In the genomic region with DNA sequence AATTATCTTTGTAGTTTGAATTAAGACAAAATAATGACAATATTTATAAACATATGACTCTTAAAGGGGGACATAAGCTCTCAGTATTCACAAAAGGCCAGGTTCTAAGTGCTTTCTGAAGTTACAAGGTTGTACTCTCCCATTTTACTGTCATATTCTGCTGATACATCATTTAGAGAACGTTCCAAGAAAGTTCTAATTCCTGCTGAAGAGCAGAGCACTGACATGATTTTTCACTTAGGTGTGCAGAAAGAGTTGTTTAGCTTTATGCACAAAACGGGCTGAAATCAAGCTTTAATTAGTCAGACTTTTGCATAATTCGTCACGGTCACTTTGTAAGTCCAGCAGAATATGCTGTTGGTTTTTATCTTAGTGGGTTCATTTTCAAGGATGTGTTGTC, we compare ENCODE assay signal across 24 cellular contexts. TPM values are rescaled to one million over a fixed set of nuclear protein-coding genes. Genes with fewer than 3 reads are reported as not detected.
A peak's percentile ranks its signal among the peaks of the same experiment; 100 is the strongest.
DNase-seq lines count a peak whose midpoint lies in the region; ATAC-seq, FAIRE-seq and TF ChIP-seq lines count a peak whose summit lies in the region.
"Had no signal": no experiment of that assay in that cellular context is flagged by ENCODE, and none has a peak within 500 bp of the region (broad histone marks: within the 10 kb centered on the region; RNA-seq: fewer than 3 reads in every experiment).

No MANE protein-coding gene starts in this region.

- DNase-seq in HepG2 (ENCODE audit: low spot score) (no peak), right lobe of liver (no peak), K562 (ENCODE audit: extremely low read depth in 1 of 4, low spot score in 3 of 4) (no peak), ureter (ENCODE audit: low spot score) (no peak), nucleus accumbens (lab: John Stamatoyannopoulos, UW) (no peak), NCI-H2029 (lab: John Stamatoyannopoulos, UW) (no peak)
- no peak for DNase-seq in activated CD4-positive, alpha-beta T cell treated with anti-CD3 and anti-CD28 coated beads, Interleukin-2, amount 50 U/mL, for 1 hour
- DNase-seq: ACHN; AML-193; BE2C; CD4-positive, alpha-beta T cell; CD8-positive, alpha-beta memory T cell; DMS53; DMS79 treated with DMSO at 0.1 percent for 48 hours; H7; HCEC 1CT had no signal

- FAIRE-seq in HepG2 (lab: Jason Lieb, UNC) = no peak
- no peak for FAIRE-seq in K562 (lab: Jason Lieb, UNC)
- FAIRE-seq: A204.1, GM12892, H1 had no signal

- H2AFZ ChIP-seq in HepG2 (ENCODE audit: low read length) (no peak overlapping the region), KMS-11 (ENCODE audit: low read depth) (no peak overlapping the region), K562 (ENCODE audit: low read depth, low read length) (no peak overlapping the region)
- H2AFZ ChIP-seq: GM23248 had no signal

- intact Hi-C loops in HepG2 (cut with micrococcal nuclease; ENCODE audit: unreplicated experiment) (loop anchor here (1.0 kb wide), 1 partner anchor 48 kb away; no protein-coding TSS in a partner anchor), right lobe of liver (cut with DNase I) (no loop called here), K562 (cut with micrococcal nuclease) (no loop called here)

- ATAC-seq in HepG2 (no peak), right lobe of liver (no peak), K562 (no peak)

- H3K9ac ChIP-seq in HepG2 (ENCODE audit: insufficient read depth, low read depth, low read length) (no peak overlapping the region), KMS-11 (no peak overlapping the region), K562 (ENCODE audit: insufficient read depth in 1 of 2, low read depth in 2 of 2, low read length in 2 of 2) (no peak overlapping the region)
- H3K9ac ChIP-seq: BLaER1 treated with 17β-estradiol and CSF1 and Interleukin-3, amounts not matched to agents 10 nM and 100 nM; GM23248 had no signal

- H3K4me1 ChIP-seq in HepG2 (ENCODE audit: insufficient read depth, low read length) (no peaks in the 10 kb centered on the region), right lobe of liver (no peaks in the 10 kb centered on the region), KMS-11 (ENCODE audit: low read depth, poor library complexity, severe bottlenecking) (peaks cover 37% of the 10 kb centered on the region), K562 (replicated peaks in 1 of 2; ENCODE audit: control insufficient read depth in 2 of 2, insufficient read depth in 2 of 2, low read length in 2 of 2) (no peaks in the 10 kb centered on the region; a peak in 1 of 5 replicates)
- H3K4me1 ChIP-seq: BE2C had no signal

- CTCF ChIA-PET in HepG2 (lab: Yijun Ruan, JAX; ENCODE audit: low intra/inter-chr PET ratio, low total read pairs) (no interaction called here), K562 (lab: Yijun Ruan, JAX; ENCODE audit: low intra/inter-chr PET ratio) (no interaction called here)

- in situ Hi-C loops in HepG2 (cut with HindIII; ENCODE audit: extremely low pct_ligation_motif_present, low pct_unique_long_range_greater_than_20kb) = no loop called here
- in situ Hi-C loops in K562 (cut with MboI) = no loop called here

- H3K36me3 ChIP-seq in HepG2 (replicated peaks in 1 of 2; ENCODE audit: control insufficient read depth in 1 of 2, insufficient read depth in 2 of 2, low read length in 2 of 2) = no peaks in the 10 kb centered on the region
- no peaks in the 10 kb centered on the region for H3K36me3 ChIP-seq in right lobe of liver
- no peaks in the 10 kb centered on the region for H3K36me3 ChIP-seq in KMS-11 (ENCODE audit: insufficient read depth)
- H3K36me3 ChIP-seq in K562 (ENCODE audit: control insufficient read depth, insufficient read depth, low read length) = no peaks in the 10 kb centered on the region
- H3K36me3 ChIP-seq: BE2C had no signal

- WGBS in HepG2 (ENCODE audit: low lambda C conversion rate) = 0% methylated on average over 4 of the region's 4 CpGs
- 31% methylated on average over 4 of the region's 4 CpGs for WGBS in right lobe of liver (ENCODE audit: insufficient coverage, low coverage, low lambda C conversion rate, missing lambda C conversion rate)
- WGBS in K562 (ENCODE audit: insufficient coverage, low coverage, missing lambda C conversion rate) = 0% methylated on average over 4 of the region's 4 CpGs

- POLR2A ChIA-PET in HepG2 (lab: Yijun Ruan, JAX) (no interaction called here), K562 (lab: Yijun Ruan, JAX) (no interaction called here)

- TF ChIP-seq CTCF in HepG2 (CRISPR knock-in tag; IDR thresholded peaks at IDR 0.05) (no peak), right lobe of liver (IDR thresholded peaks at IDR 0.05) (no peak), KMS-11 (conservative IDR thresholded peaks at IDR 0.05; ENCODE audit: low read depth, low read length) (no peak), K562 (IDR thresholded peaks at IDR 0.05 in 2 of 3, conservative IDR thresholded peaks at IDR 0.05 in 1 of 3; ENCODE audit: insufficient read depth in 2 of 3, low read depth in 1 of 3, low read length in 3 of 3) (no peak)

- H4K20me1 ChIP-seq in HepG2 (ENCODE audit: insufficient read depth, low read length) (no peaks in the 10 kb centered on the region), KMS-11 (ENCODE audit: insufficient read depth) (no peaks in the 10 kb centered on the region), K562 (replicated peaks; ENCODE audit: control insufficient read depth, insufficient read depth, low read length) (no peaks in the 10 kb centered on the region)
- H4K20me1 ChIP-seq: BLaER1 treated with 17β-estradiol and CSF1 and Interleukin-3, amounts not matched to agents 10 nM and 100 nM had no signal

- H3K79me2 ChIP-seq in HepG2 (ENCODE audit: insufficient read depth, low read length) = no peaks in the 10 kb centered on the region
- H3K79me2 ChIP-seq in KMS-11 (ENCODE audit: insufficient read depth, low read depth) = no peaks in the 10 kb centered on the region
- H3K79me2 ChIP-seq in K562 (ENCODE audit: control insufficient read depth, insufficient read depth, low read length) = no peaks in the 10 kb centered on the region

- H3K27ac ChIP-seq in HepG2 (ENCODE audit: extremely low read length, insufficient read depth, low read length) (no peak overlapping the region), right lobe of liver (no peak overlapping the region), KMS-11 (no peak overlapping the region), K562 (ENCODE audit: extremely low read depth, low read depth, low read length) (no peak overlapping the region)
- H3K27ac ChIP-seq: 22Rv1; BLaER1 treated with 17β-estradiol and CSF1 and Interleukin-3, amounts not matched to agents 10 nM and 100 nM; GM23248 had no signal

- no peak for TF ChIP-seq RAD21 in HepG2 (CRISPR knock-in tag; IDR thresholded peaks at IDR 0.05)
- TF ChIP-seq RAD21 in K562 (CRISPR knock-in tag; conservative IDR thresholded peaks at IDR 0.05 in 1 of 2, IDR thresholded peaks at IDR 0.05 in 1 of 2) = no peak

- BruUV-seq in HepG2 (replicated peaks; lab: Mats Ljungman, UMichigan) (no TSS peak), K562 (replicated peaks; lab: Mats Ljungman, UMichigan) (no TSS peak)

- H3K4me2 ChIP-seq in HepG2 (ENCODE audit: low read depth, low read length) (no peak overlapping the region), KMS-11 (peak overlapping the region; percentile 59; the same call in 1 of the 2 replicates), K562 (ENCODE audit: insufficient read depth, low read length) (no peak overlapping the region)
- H3K4me2 ChIP-seq: BLaER1 treated with 17β-estradiol and CSF1 and Interleukin-3, amounts not matched to agents 10 nM and 100 nM had no signal

- no peaks in the 10 kb centered on the region for H3K27me3 ChIP-seq in HepG2 (ENCODE audit: control insufficient read depth in 1 of 2, insufficient read depth in 2 of 2, low read length in 2 of 2)
- no peaks in the 10 kb centered on the region for H3K27me3 ChIP-seq in right lobe of liver
- no peaks in the 10 kb centered on the region for H3K27me3 ChIP-seq in KMS-11 (ENCODE audit: insufficient read depth, low read depth)
- no peaks in the 10 kb centered on the region for H3K27me3 ChIP-seq in K562 (ENCODE audit: control insufficient read depth in 2 of 2, insufficient read depth in 2 of 2, low read length in 2 of 2)
- H3K27me3 ChIP-seq: BE2C; BLaER1 treated with 17β-estradiol and CSF1 and Interleukin-3, amounts not matched to agents 10 nM and 100 nM had no signal

- H3K4me3 ChIP-seq in HepG2 (replicated peaks in 1 of 3; ENCODE audit: insufficient read depth in 1 of 3, low read depth in 2 of 3, low read length in 3 of 3) (no peak overlapping the region), right lobe of liver (no peak overlapping the region), KMS-11 (IDR thresholded peaks at IDR 0.05; ENCODE audit: insufficient read depth, low read depth, low read length) (no peak overlapping the region), K562 (no peak overlapping the region)
- H3K4me3 ChIP-seq: BLaER1 treated with 17β-estradiol and CSF1 and Interleukin-3, amounts not matched to agents 10 nM and 100 nM; GM23248 had no signal

- no peaks in the 10 kb centered on the region for H3K9me3 ChIP-seq in HepG2 (ENCODE audit: low read length)
- H3K9me3 ChIP-seq in right lobe of liver = no peaks in the 10 kb centered on the region
- no peaks in the 10 kb centered on the region for H3K9me3 ChIP-seq in K562 (replicated peaks; ENCODE audit: control insufficient read depth, insufficient read depth, low read depth, low read length)
- H3K9me3 ChIP-seq: BE2C had no signal

- H3K9me1 ChIP-seq in K562 (ENCODE audit: control insufficient read depth, insufficient read depth, low read length) = no peaks in the 10 kb centered on the region

- TF ChIP-seq POLR2A in HepG2 (IDR thresholded peaks at IDR 0.05; ENCODE audit: insufficient read depth in 1 of 2, low read depth in 2 of 2, low read length in 2 of 2) (no peak), right lobe of liver (IDR thresholded peaks at IDR 0.05) (no peak), K562 (conservative IDR thresholded peaks at IDR 0.05) (no peak)

- TF ChIP-seq EP300 in HepG2 (IDR thresholded peaks at IDR 0.05; ENCODE audit: low read depth in 2 of 2, low read length in 2 of 2) = no peak
- TF ChIP-seq EP300 in HepG2 (CRISPR knock-in tag; IDR thresholded peaks at IDR 0.05; ENCODE audit: borderline replicate concordance) = no peak
- TF ChIP-seq EP300 in K562 (IDR thresholded peaks at IDR 0.05; ENCODE audit: low read length) = no peak

RNA-seq across cellular contexts. Expression of gene ADAM23, which starts 37.3 kb away (rescaled TPM):
- total RNA-seq in HepG2 (2016; rRNA removed; fragmentation: Illumina TruSeq; extraction: Trizol) (0.04 TPM in 1 of 2 replicates, not detected in the other), right lobe of liver (under 1 TPM in 4 of 6 experiments, not detected in 2; under 0.01 to 0.26 (median 0.09) TPM), K562 (2014; rRNA removed) (not detected in 2 replicates), K562 (2014; rRNA removed; fragmentation: Illumina TruSeq; extraction: Trizol) (not detected in 2 replicates), K562 (2015; rRNA removed; fragmentation: Illumina TruSeq; extraction: Trizol) (not detected in 2 replicates), K562 (2021) (0.02 and 0.16 TPM in 2 replicates), ureter (0.78 TPM)
- not detected in 2 replicates for total RNA-seq in HepG2 (2016; cell fraction: cytosol; rRNA removed; fragmentation: Illumina TruSeq; extraction: Trizol; ENCODE audit: low read depth)
- not detected in 2 replicates for total RNA-seq in HepG2 (2016; cell fraction: insoluble cytoplasmic fraction; rRNA removed; fragmentation: Illumina TruSeq; extraction: Trizol)
- total RNA-seq in HepG2 (2016; cell fraction: membrane; rRNA removed; fragmentation: Illumina TruSeq; extraction: Trizol) = 0.03 TPM in 1 of 2 replicates, not detected in the other
- not detected in 2 replicates for total RNA-seq in HepG2 (2016; cell fraction: nucleus; rRNA removed; fragmentation: Illumina TruSeq; extraction: Trizol)
- polyA plus RNA-seq in HepG2 (2011; rRNA removed) (not detected in 2 replicates), K562 (2011; rRNA removed) (not detected in 2 replicates), K562 (2014; fragmentation: Illumina TruSeq; extraction: Trizol) (not detected in 2 replicates), K562 (2014; fragmentation: Nextera tagmentation; extraction: Ambion mirVana) (not detected), K562 (2014; rRNA removed) (not detected in 2 replicates)
- 0.01 and 0.03 TPM in 2 replicates for polyA plus RNA-seq in HepG2 (2011; cell fraction: cytosol; rRNA removed)
- polyA plus RNA-seq in HepG2 (2011; cell fraction: nucleus; rRNA removed) = 0.02 and 0.06 TPM in 2 replicates
- not detected in 2 replicates for polyA plus RNA-seq in HepG2 (2012)
- not detected in 2 replicates for polyA plus RNA-seq in HepG2 (2016; cell fraction: cytosol; fragmentation: Illumina TruSeq; extraction: Trizol; ENCODE audit: low read depth)
- polyA plus RNA-seq in HepG2 (2016; cell fraction: insoluble cytoplasmic fraction; fragmentation: Illumina TruSeq; extraction: Trizol; ENCODE audit: low read depth) = not detected in 2 replicates
- polyA plus RNA-seq in HepG2 (2016; cell fraction: membrane; fragmentation: Illumina TruSeq; extraction: Trizol; ENCODE audit: low read depth) = not detected in 2 replicates
- 0.07 TPM in 1 of 2 replicates, not detected in the other for polyA plus RNA-seq in HepG2 (2016; cell fraction: nucleus; fragmentation: Illumina TruSeq; extraction: Trizol; ENCODE audit: insufficient read depth, low read depth)
- 0.12 TPM in 1 of 2 replicates, not detected in the other for polyA minus RNA-seq in HepG2 (2011; rRNA and poly(A)+ RNA removed; ENCODE audit: low replicate concordance)
- not detected in 2 replicates for polyA minus RNA-seq in HepG2 (2011; cell fraction: cytosol; rRNA and poly(A)+ RNA removed)
- polyA minus RNA-seq in HepG2 (2011; cell fraction: nucleus; rRNA and poly(A)+ RNA removed) = 0.12 TPM in 1 of 2 replicates, not detected in the other
- total RNA-seq in K562 (2011; cell fraction: chromatin; rRNA removed; ENCODE audit: low replicate concordance) = not detected in 2 replicates
- total RNA-seq in K562 (2011; cell fraction: nucleolus; rRNA removed) = not detected in 2 replicates
- total RNA-seq in K562 (2011; cell fraction: nucleoplasm; rRNA removed) = not detected in 2 replicates
- not detected in 2 replicates for polyA plus RNA-seq in K562 (2011; cell fraction: cytosol; rRNA removed)
- polyA plus RNA-seq in K562 (2011; cell fraction: nucleus; rRNA removed) = not detected in 2 replicates
- polyA plus RNA-seq in K562 (2012) = not detected in 2 replicates
- polyA minus RNA-seq in K562 (2011; rRNA and poly(A)+ RNA removed) = not detected in 2 replicates
- not detected in 2 replicates for polyA minus RNA-seq in K562 (2011; cell fraction: cytosol; rRNA and poly(A)+ RNA removed)
- polyA minus RNA-seq in K562 (2011; cell fraction: nucleus; rRNA and poly(A)+ RNA removed) = not detected in 2 replicates
- polyA plus RNA-seq: CD14-positive monocyte; CD8-positive, alpha-beta memory T cell had no signal

Comparison
In these comparisons a context has a peak if more than half of its experiments do, and no peak if none do; other contexts are left out.
1. Of the 241 proteins assayed by ChIP-seq in both HepG2 and K562: peak only in HepG2: MAFK; only in K562: none; in both: MAFF; in neither: 239.